ENCODE assay signal across 1 cellular context in genomic region chr4:55633903-55634302, GRCh38.
TF ChIP-seq lines count a peak whose summit lies in the region.

No MANE protein-coding gene starts in this region.

TF ChIP-seq in WTC11, 78 proteins besides CTCF, POLR2A, EP300 and RAD21 (continued from another document):
- TF ChIP-seq ZMAT4 (CRISPR knock-in tag; IDR thresholded peaks at IDR 0.05) (no peak), ATF3 (CRISPR knock-in tag; conservative IDR thresholded peaks at IDR 0.05) (no peak), FOXK1 (CRISPR knock-in tag; IDR thresholded peaks at IDR 0.05) (no peak), SOX15 (CRISPR knock-in tag; IDR thresholded peaks at IDR 0.05) (no peak), ETV6 (CRISPR knock-in tag; IDR thresholded peaks at IDR 0.05) (no peak), TEAD1 (CRISPR knock-in tag; IDR thresholded peaks at IDR 0.05) (no peak), MYBL2 (CRISPR knock-in tag; IDR thresholded peaks at IDR 0.05) (no peak), ZNF121 (CRISPR knock-in tag; IDR thresholded peaks at IDR 0.05) (no peak), GTF2I (CRISPR knock-in tag; conservative IDR thresholded peaks at IDR 0.05) (no peak), NFYB (CRISPR knock-in tag; conservative IDR thresholded peaks at IDR 0.05; ENCODE audit: low read depth) (no peak), E2F4 (CRISPR knock-in tag; IDR thresholded peaks at IDR 0.05; ENCODE audit: borderline replicate concordance, low read depth) (no peak)
- TF ChIP-seq, protein P1, sequence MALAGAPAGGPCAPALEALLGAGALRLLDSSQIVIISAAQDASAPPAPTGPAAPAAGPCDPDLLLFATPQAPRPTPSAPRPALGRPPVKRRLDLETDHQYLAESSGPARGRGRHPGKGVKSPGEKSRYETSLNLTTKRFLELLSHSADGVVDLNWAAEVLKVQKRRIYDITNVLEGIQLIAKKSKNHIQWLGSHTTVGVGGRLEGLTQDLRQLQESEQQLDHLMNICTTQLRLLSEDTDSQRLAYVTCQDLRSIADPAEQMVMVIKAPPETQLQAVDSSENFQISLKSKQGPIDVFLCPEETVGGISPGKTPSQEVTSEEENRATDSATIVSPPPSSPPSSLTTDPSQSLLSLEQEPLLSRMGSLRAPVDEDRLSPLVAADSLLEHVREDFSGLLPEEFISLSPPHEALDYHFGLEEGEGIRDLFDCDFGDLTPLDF (CRISPR knock-in tag; IDR thresholded peaks at IDR 0.05): no peak
- TF ChIP-seq, protein P2, sequence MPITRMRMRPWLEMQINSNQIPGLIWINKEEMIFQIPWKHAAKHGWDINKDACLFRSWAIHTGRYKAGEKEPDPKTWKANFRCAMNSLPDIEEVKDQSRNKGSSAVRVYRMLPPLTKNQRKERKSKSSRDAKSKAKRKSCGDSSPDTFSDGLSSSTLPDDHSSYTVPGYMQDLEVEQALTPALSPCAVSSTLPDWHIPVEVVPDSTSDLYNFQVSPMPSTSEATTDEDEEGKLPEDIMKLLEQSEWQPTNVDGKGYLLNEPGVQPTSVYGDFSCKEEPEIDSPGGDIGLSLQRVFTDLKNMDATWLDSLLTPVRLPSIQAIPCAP (CRISPR knock-in tag; IDR thresholded peaks at IDR 0.05): no peak
- TF ChIP-seq, protein P3, sequence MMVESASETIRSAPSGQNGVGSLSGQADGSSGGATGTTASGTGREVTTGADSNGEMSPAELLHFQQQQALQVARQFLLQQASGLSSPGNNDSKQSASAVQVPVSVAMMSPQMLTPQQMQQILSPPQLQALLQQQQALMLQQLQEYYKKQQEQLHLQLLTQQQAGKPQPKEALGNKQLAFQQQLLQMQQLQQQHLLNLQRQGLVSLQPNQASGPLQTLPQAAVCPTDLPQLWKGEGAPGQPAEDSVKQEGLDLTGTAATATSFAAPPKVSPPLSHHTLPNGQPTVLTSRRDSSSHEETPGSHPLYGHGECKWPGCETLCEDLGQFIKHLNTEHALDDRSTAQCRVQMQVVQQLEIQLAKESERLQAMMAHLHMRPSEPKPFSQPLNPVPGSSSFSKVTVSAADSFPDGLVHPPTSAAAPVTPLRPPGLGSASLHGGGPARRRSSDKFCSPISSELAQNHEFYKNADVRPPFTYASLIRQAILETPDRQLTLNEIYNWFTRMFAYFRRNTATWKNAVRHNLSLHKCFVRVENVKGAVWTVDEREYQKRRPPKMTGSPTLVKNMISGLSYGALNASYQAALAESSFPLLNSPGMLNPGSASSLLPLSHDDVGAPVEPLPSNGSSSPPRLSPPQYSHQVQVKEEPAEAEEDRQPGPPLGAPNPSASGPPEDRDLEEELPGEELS (CRISPR knock-in tag; IDR thresholded peaks at IDR 0.05): no peak
- TF ChIP-seq, protein P4, sequence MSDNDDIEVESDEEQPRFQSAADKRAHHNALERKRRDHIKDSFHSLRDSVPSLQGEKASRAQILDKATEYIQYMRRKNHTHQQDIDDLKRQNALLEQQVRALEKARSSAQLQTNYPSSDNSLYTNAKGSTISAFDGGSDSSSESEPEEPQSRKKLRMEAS (CRISPR knock-in tag; IDR thresholded peaks at IDR 0.05): no peak
